Comparison of ENCODE assay signal across 24 cellular contexts in genomic region chr17:59101178-59101577, GRCh38.
"Had no signal": no experiment of that assay in that cellular context is flagged by ENCODE, and none has a peak within 500 bp of the region (broad histone marks: within the 10 kb centered on the region; RNA-seq: fewer than 3 reads in every experiment).

No MANE protein-coding gene starts in this region.

- H3K27me3 Mint-ChIP-seq: naive B cell; natural killer cell treated with Interleukin-12 subunit alpha and Interleukin-12 subunit beta and Interleukin-15 and Interleukin-18, amount 100 ng/mL, for 72 hours; progenitor cell of endocrine pancreas; stimulated activated naive B cell treated with anti-CD40 and anti-IgM and Interleukin-4, amounts not matched to agents 10 μg/mL and 1 μg/mL and 100 μg/mL, for 72 hours; type B pancreatic cell had no signal

- ATAC-seq: left ventricle myocardium superior; lower lobe of right lung; mucosa of descending colon; natural killer cell treated with Interleukin-12 subunit alpha and Interleukin-12 subunit beta and Interleukin-15 and Interleukin-18, amount 100 ng/mL, for 72 hours; right lobe of liver; stimulated activated naive B cell treated with anti-CD40 and anti-IgM and Interleukin-4, amounts not matched to agents 10 μg/mL and 1 μg/mL and 100 μg/mL, for 72 hours had no signal

- H3K4me3 ChIP-seq: coronary artery, lower lobe of right lung, mucosa of descending colon, neural progenitor cell, right lobe of liver, stomach, testis, tibial artery had no signal

- H3K36me3 ChIP-seq: neural progenitor cell, right lobe of liver had no signal

- H3K27ac Mint-ChIP-seq: natural killer cell treated with Interleukin-12 subunit alpha and Interleukin-12 subunit beta and Interleukin-15 and Interleukin-18, amount 100 ng/mL, for 72 hours; neural progenitor cell; stimulated activated naive B cell treated with anti-CD40 and anti-IgM and Interleukin-4, amounts not matched to agents 10 μg/mL and 1 μg/mL and 100 μg/mL, for 72 hours; type B pancreatic cell had no signal

- H3K9me3 Mint-ChIP-seq: immature natural killer cell; natural killer cell treated with Interleukin-12 subunit alpha and Interleukin-12 subunit beta and Interleukin-15 and Interleukin-18, amount 100 ng/mL, for 72 hours; type B pancreatic cell had no signal

- H3K27me3 ChIP-seq: neural progenitor cell, right lobe of liver, stomach, testis, tibial artery had no signal

- DNase-seq: dermis blood vessel endothelial cell; effector memory CD4-positive, alpha-beta T cell; hypothalamus; immature natural killer cell; islet precursor cell; kidney glomerular epithelial cell; left ventricle myocardium superior; lower lobe of right lung; mucosa of descending colon; naive B cell; right lobe of liver; small intestine; stimulated activated CD4-positive, alpha-beta T cell treated with anti-CD3 and anti-CD28 coated beads, Interleukin-15, amount 100 ng/mL, for 24 hours; stimulated activated CD4-positive, alpha-beta T cell treated with anti-CD3 and anti-CD28 coated beads, Interleukin-2, amount 100 ng/mL, for 48 hours; stimulated activated naive B cell treated with anti-CD40 and anti-IgM and Interleukin-4, amounts not matched to agents 10 μg/mL and 1 μg/mL and 100 μg/mL, for 72 hours; stomach; testis; tibial artery had no signal

- H3K4me3 Mint-ChIP-seq: immature natural killer cell; neural progenitor cell; stimulated activated naive B cell treated with anti-CD40 and anti-IgM and Interleukin-4, amounts not matched to agents 10 μg/mL and 1 μg/mL and 100 μg/mL, for 72 hours; type B pancreatic cell had no signal

- H3K9ac ChIP-seq: neural progenitor cell, parathyroid adenoma had no signal

- H3K9me3 ChIP-seq: lower lobe of right lung, mucosa of descending colon, right lobe of liver, stomach, testis, tibial artery had no signal
